Comparison of ENCODE assay signal across 11 cellular contexts in genomic region chr22:30298005-30298701, GRCh38. TPM values are rescaled to one million over a fixed set of nuclear protein-coding genes. Genes with fewer than 3 reads are reported as not detected.
DNase-seq lines count a peak whose midpoint lies in the region; ATAC-seq and TF ChIP-seq lines count a peak whose summit lies in the region.
"Had no signal": no experiment of that assay in that cellular context is flagged by ENCODE, and none has a peak within 500 bp of the region (broad histone marks: within the 10 kb centered on the region; RNA-seq: fewer than 3 reads in every experiment).

No MANE protein-coding gene starts in this region.

- H3K36me3 Mint-ChIP-seq in activated CD4-positive, alpha-beta T cell treated with anti-CD3 and anti-CD28 coated beads for 36 hours (ENCODE audit: low read depth), result peaks cover 37% of the 10 kb centered on the region

- DNase-seq in activated CD4-positive, alpha-beta T cell treated with anti-CD3 and anti-CD28 coated beads for 36 hours, result no peak
- DNase-seq in activated CD4-positive, alpha-beta T cell treated with anti-CD3 and anti-CD28 coated beads for 4 hours, result no peak
- DNase-seq in RWPE2 (ENCODE audit: low spot score) (no peak), foreskin keratinocyte (peak in 1 of 2 donors; percentile 53), thyroid gland (peak; percentile 90 to 92), Karpas-422 (no peak)
- no peak for DNase-seq in stimulated activated CD4-positive, alpha-beta T cell treated with anti-CD3 and anti-CD28 coated beads, Interleukin-15, amount 100 ng/mL, for 24 hours
- DNase-seq: activated B cell treated with CpG ODN at 0.5 μM for 24 hours, NCI-H1048 had no signal

- no peaks in the 10 kb centered on the region for H3K9me2 ChIP-seq in Karpas-422 (replicated peaks; ENCODE audit: insufficient read depth, low read length)

- H3K36me3 ChIP-seq in RWPE2 (ENCODE audit: low read depth) (peaks cover 44% of the 10 kb centered on the region), thyroid gland (peaks cover 22 to 27% of the 10 kb centered on the region in 2 donors), Karpas-422 (ENCODE audit: insufficient read depth, low read length) (no peaks in the 10 kb centered on the region)

- POLR2A ChIA-PET in activated CD4-positive, alpha-beta T cell treated with anti-CD3 and anti-CD28 coated beads for 36 hours (lab: Charles Lee), result interaction anchor here (0.7 kb wide), 1 partner anchor 167 kb away, joined by 3 read pairs; no protein-coding TSS in a partner anchor

- TF ChIP-seq CTCF in RWPE2 (IDR thresholded peaks at IDR 0.05; ENCODE audit: poor library complexity, severe bottlenecking) (no peak), foreskin keratinocyte (conservative IDR thresholded peaks at IDR 0.05) (peak; percentile 30), thyroid gland (IDR thresholded peaks at IDR 0.05) (peak in 4 of 6 experiments; percentile 21 to 49 (median 31))

- H4K20me1 ChIP-seq in Karpas-422 (ENCODE audit: insufficient read depth, low read depth, low read length), result no peaks in the 10 kb centered on the region

- no peak overlapping the region for H2AFZ ChIP-seq in Karpas-422 (ENCODE audit: low read length)

- peaks cover 65% of the 10 kb centered on the region for H3K4me1 Mint-ChIP-seq in activated CD4-positive, alpha-beta T cell treated with anti-CD3 and anti-CD28 coated beads for 36 hours

- no peak for ATAC-seq in activated CD4-positive, alpha-beta T cell treated with anti-CD3 and anti-CD28 coated beads for 36 hours
- ATAC-seq in RWPE2 (ENCODE audit: low read depth), result peak; percentile 39; the same call in 2 of the 3 replicates
- peak; percentile 62 for ATAC-seq in foreskin keratinocyte
- no peak for ATAC-seq in GM19395 (IDR thresholded peaks at IDR 0.05; ENCODE audit: unreplicated experiment)

- H3K9ac ChIP-seq in Karpas-422 (ENCODE audit: low read length), result no peak overlapping the region

- H3K4me3 ChIP-seq in RWPE2 (ENCODE audit: severe bottlenecking), result no peak overlapping the region
- no peak overlapping the region for H3K4me3 ChIP-seq in thyroid gland (replicated peaks in 1 of 3)
- no peak overlapping the region for H3K4me3 ChIP-seq in Karpas-422 (ENCODE audit: low read length)

- no peak overlapping the region for H3K27ac ChIP-seq in RWPE2 (ENCODE audit: poor library complexity, severe bottlenecking)
- H3K27ac ChIP-seq in foreskin keratinocyte, result no peak overlapping the region
- H3K27ac ChIP-seq in thyroid gland, result peak overlapping the region; percentile 84 to 88 (median 87)
- H3K27ac ChIP-seq in Karpas-422 (ENCODE audit: low read length), result no peak overlapping the region

- intact Hi-C loops in activated CD4-positive, alpha-beta T cell treated with anti-CD3 and anti-CD28 coated beads for 36 hours (cut with DNase I, micrococcal nuclease), result no loop called here
- intact Hi-C loops in thyroid gland (cut with DNase I), result no loop called here

- H3K4me3 Mint-ChIP-seq in activated CD4-positive, alpha-beta T cell treated with anti-CD3 and anti-CD28 coated beads for 36 hours, result no peak overlapping the region
- H3K4me3 Mint-ChIP-seq: activated B cell treated with CpG ODN at 0.5 μM for 24 hours had no signal

- WGBS in thyroid gland, 2 donors, result 14 to 38% methylated on average over 8 to 9 of the region's 9 CpGs

- H3K27me3 ChIP-seq in RWPE2 (ENCODE audit: insufficient read depth, poor library complexity, severe bottlenecking) (no peaks in the 10 kb centered on the region), foreskin keratinocyte (no peaks in the 10 kb centered on the region), thyroid gland (no peaks in the 10 kb centered on the region), Karpas-422 (ENCODE audit: low read length) (no peaks in the 10 kb centered on the region)

- TF ChIP-seq POLR2A in thyroid gland (IDR thresholded peaks at IDR 0.05), result no peak

- H3K4me2 ChIP-seq in Karpas-422 (ENCODE audit: low read depth, low read length, poor library complexity, severe bottlenecking), result no peak overlapping the region

- H3K79me2 ChIP-seq in Karpas-422 (ENCODE audit: low read length), result no peaks in the 10 kb centered on the region

- no peaks in the 10 kb centered on the region for H3K9me3 Mint-ChIP-seq in activated CD4-positive, alpha-beta T cell treated with anti-CD3 and anti-CD28 coated beads for 36 hours (ENCODE audit: low read depth)
- H3K9me3 Mint-ChIP-seq: activated B cell treated with CpG ODN at 0.5 μM for 24 hours had no signal

- no peaks in the 10 kb centered on the region for H3K27me3 Mint-ChIP-seq in activated CD4-positive, alpha-beta T cell treated with anti-CD3 and anti-CD28 coated beads for 36 hours
- H3K27me3 Mint-ChIP-seq: activated B cell treated with CpG ODN at 0.5 μM for 24 hours had no signal

- no peaks in the 10 kb centered on the region for H3K9me3 ChIP-seq in RWPE2 (ENCODE audit: severe bottlenecking)
- H3K9me3 ChIP-seq in thyroid gland, result no peaks in the 10 kb centered on the region
- no peaks in the 10 kb centered on the region for H3K9me3 ChIP-seq in Karpas-422 (ENCODE audit: low read length)

- CTCF ChIA-PET in activated CD4-positive, alpha-beta T cell treated with anti-CD3 and anti-CD28 coated beads for 36 hours (lab: Charles Lee), result interaction anchor here (0.6 to 3.8 kb wide), 5 partner anchors 10 to 745 kb away, joined by 3 to 20 read pairs (median 3); partner anchors contain the start of gene RNF215

- H3K27ac Mint-ChIP-seq in activated CD4-positive, alpha-beta T cell treated with anti-CD3 and anti-CD28 coated beads for 36 hours, result peak overlapping the region; percentile 11

- peaks cover 22% of the 10 kb centered on the region for H3K4me1 ChIP-seq in RWPE2 (ENCODE audit: insufficient read depth, poor library complexity, severe bottlenecking)
- H3K4me1 ChIP-seq in foreskin keratinocyte, result peaks cover 17% of the 10 kb centered on the region
- peaks cover 63 to 82% of the 10 kb centered on the region in 2 donors for H3K4me1 ChIP-seq in thyroid gland
- H3K4me1 ChIP-seq in Karpas-422 (ENCODE audit: low read length), result peaks cover 13% of the 10 kb centered on the region

RNA-seq across cellular contexts. Expression of gene CASTOR1, which starts 8.8 kb away (rescaled TPM):
- total RNA-seq in activated CD4-positive, alpha-beta T cell treated with anti-CD3 and anti-CD28 coated beads for 36 hours, result 1 to 10 TPM; 1.6 to 2.2 TPM
- 3.2 and 3.5 TPM in 2 replicates for total RNA-seq in foreskin keratinocyte
- polyA plus RNA-seq in foreskin keratinocyte, result 2.4 and 3.1 TPM in 2 replicates
- 10 to 100 TPM; 16.5 to 36.0 (median 27.7) TPM for total RNA-seq in thyroid gland
- 3.2 and 8.4 TPM in 2 replicates for total RNA-seq in Karpas-422 (2014; rRNA removed; shearing (Covaris generic); ENCODE audit: low replicate concordance)

RNA-seq across cellular contexts. Expression of gene TBC1D10A, which starts 28.6 kb away (rescaled TPM):
- total RNA-seq in activated CD4-positive, alpha-beta T cell treated with anti-CD3 and anti-CD28 coated beads for 36 hours, result 10 to 100 TPM; 20.1 to 21.6 TPM
- total RNA-seq in foreskin keratinocyte (15.0 and 16.2 TPM in 2 replicates), thyroid gland (10 to 100 TPM; 28.4 to 44.7 (median 35.9) TPM)
- polyA plus RNA-seq in foreskin keratinocyte, result 15.2 and 15.5 TPM in 2 replicates
- 7.6 and 16.9 TPM in 2 replicates for total RNA-seq in Karpas-422 (2014; rRNA removed; shearing (Covaris generic); ENCODE audit: low replicate concordance)

RNA-seq across cellular contexts. Expression of gene OSM, which starts 31.5 kb away (rescaled TPM):
- total RNA-seq in activated CD4-positive, alpha-beta T cell treated with anti-CD3 and anti-CD28 coated beads for 36 hours, result 10 to 100 TPM; 13.8 to 17.6 TPM
- total RNA-seq in foreskin keratinocyte, result not detected in 2 replicates
- not detected in 2 replicates for polyA plus RNA-seq in foreskin keratinocyte
- total RNA-seq in thyroid gland, result under 1 TPM in 1 of 4 donors, not detected in 3; 0.40 TPM
- total RNA-seq in Karpas-422 (2014; rRNA removed; shearing (Covaris generic); ENCODE audit: low replicate concordance), result not detected in 2 replicates
- total RNA-seq: endothelial cell of umbilical vein had no signal
- polyA plus RNA-seq: endothelial cell of umbilical vein had no signal

RNA-seq across cellular contexts. Expression of gene LIF, which starts 51.6 kb away (rescaled TPM):
- 100 to 1,000 TPM in 1 of 2 experiments, 10 to 100 TPM in 1; 77.3 to 105 TPM for total RNA-seq in activated CD4-positive, alpha-beta T cell treated with anti-CD3 and anti-CD28 coated beads for 36 hours
- total RNA-seq in foreskin keratinocyte (0.17 and 0.25 TPM in 2 replicates), thyroid gland (1 to 10 TPM in 3 of 4 donors, under 1 TPM in 1; 0.89 to 2.6 (median 2.2) TPM)
- polyA plus RNA-seq in foreskin keratinocyte, result 0.18 and 0.19 TPM in 2 replicates
- total RNA-seq in Karpas-422 (2014; rRNA removed; shearing (Covaris generic); ENCODE audit: low replicate concordance), result not detected in 2 replicates

RNA-seq across cellular contexts. Expression of gene SF3A1, which starts 58.5 kb away (rescaled TPM):
- total RNA-seq in activated CD4-positive, alpha-beta T cell treated with anti-CD3 and anti-CD28 coated beads for 36 hours, result 100 to 1,000 TPM; 254 to 499 TPM
- total RNA-seq in foreskin keratinocyte, result 81.3 and 82.2 TPM in 2 replicates
- polyA plus RNA-seq in foreskin keratinocyte, result 36.0 and 42.1 TPM in 2 replicates
- 100 to 1,000 TPM in 3 of 4 donors, 10 to 100 TPM in 1; 52.8 to 193 (median 135) TPM for total RNA-seq in thyroid gland
- 79.0 and 111 TPM in 2 replicates for total RNA-seq in Karpas-422 (2014; rRNA removed; shearing (Covaris generic); ENCODE audit: low replicate concordance)

Comparison
In these comparisons a context has a peak if more than half of its experiments do, and no peak if none do; other contexts are left out.
1. ATAC-seq: peak in RWPE2 (single experiment) and foreskin keratinocyte (single experiment); none in activated CD4-positive, alpha-beta T cell treated with anti-CD3 and anti-CD28 coated beads for 36 hours (single experiment) and GM19395 (single experiment).
2. DNase-seq: peak in thyroid gland (2 of 2); none in activated CD4-positive, alpha-beta T cell treated with anti-CD3 and anti-CD28 coated beads for 36 hours (single experiment), activated CD4-positive, alpha-beta T cell treated with anti-CD3 and anti-CD28 coated beads for 4 hours (0 of 2), RWPE2 (single experiment), Karpas-422 (single experiment) and stimulated activated CD4-positive, alpha-beta T cell treated with anti-CD3 and anti-CD28 coated beads, Interleukin-15, amount 100 ng/mL, for 24 hours (single experiment).
3. H3K27ac ChIP-seq: peak in thyroid gland (3 of 3); none in RWPE2 (single experiment), foreskin keratinocyte (single experiment) and Karpas-422 (single experiment).
4. RNA of gene OSM, which starts 31.5 kb away (total RNA-seq): 13.8 to 17.6 TPM in activated CD4-positive, alpha-beta T cell treated with anti-CD3 and anti-CD28 coated beads for 36 hours; 0.40 TPM in thyroid gland, not detected in foreskin keratinocyte and not detected in Karpas-422; every median in the first group is over 10 times any median in the second.